ENCODE assay signal across 8 cellular contexts in genomic region chr11:64186205-64187165, GRCh38.
DNase-seq lines count a peak whose midpoint lies in the region; ATAC-seq and TF ChIP-seq lines count a peak whose summit lies in the region.

No MANE protein-coding gene starts in this region.

- DNase-seq in NCI-H2227 (lab: John Stamatoyannopoulos, UW; ENCODE audit: unreplicated experiment) (peak; percentile 56), NCI-H2227 treated with DMSO at 0.1 percent for 48 hours (lab: John Stamatoyannopoulos, UW) (no peak), WERI-Rb-1 (peak; percentile 26), fibroblast of peridontal ligament (ENCODE audit: extremely low read depth) (peak; percentile 15), SHP77 treated with DMSO at 0.1 percent for 48 hours (lab: John Stamatoyannopoulos, UW) (no peak)
- DNase-seq in stimulated activated naive B cell treated with anti-CD40 and anti-IgM and Interleukin-4, amounts not matched to agents 10 μg/mL and 1 μg/mL and 100 μg/mL, for 72 hours, result no peak

- H3K4me3 Mint-ChIP-seq in stimulated activated naive B cell treated with anti-CD40 and anti-IgM and Interleukin-4, amounts not matched to agents 10 μg/mL and 1 μg/mL and 100 μg/mL, for 72 hours, result peak overlapping the region in 1 of 2 donors; percentile 98

- no peaks in the 10 kb centered on the region for H3K27me3 Mint-ChIP-seq in stimulated activated naive B cell treated with anti-CD40 and anti-IgM and Interleukin-4, amounts not matched to agents 10 μg/mL and 1 μg/mL and 100 μg/mL, for 72 hours

- H3K27ac Mint-ChIP-seq in stimulated activated naive B cell treated with anti-CD40 and anti-IgM and Interleukin-4, amounts not matched to agents 10 μg/mL and 1 μg/mL and 100 μg/mL, for 72 hours, result peak overlapping the region; percentile 98

- peaks cover 18 to 47% of the 10 kb centered on the region in 2 donors for H3K4me1 Mint-ChIP-seq in stimulated activated naive B cell treated with anti-CD40 and anti-IgM and Interleukin-4, amounts not matched to agents 10 μg/mL and 1 μg/mL and 100 μg/mL, for 72 hours

- no peak overlapping the region; the same call in 1 of the 2 replicates for H3K27ac ChIP-seq in WERI-Rb-1

- no peaks in the 10 kb centered on the region for H3K9me3 ChIP-seq in WERI-Rb-1 (ENCODE audit: severe bottlenecking)

- H3K36me3 Mint-ChIP-seq in stimulated activated naive B cell treated with anti-CD40 and anti-IgM and Interleukin-4, amounts not matched to agents 10 μg/mL and 1 μg/mL and 100 μg/mL, for 72 hours, result peaks cover 6 to 13% of the 10 kb centered on the region in 2 donors

- H3K36me3 ChIP-seq in WERI-Rb-1, result peaks cover 28% of the 10 kb centered on the region

- no peak for ATAC-seq in stimulated activated naive B cell treated with anti-CD40 and anti-IgM and Interleukin-4, amounts not matched to agents 10 μg/mL and 1 μg/mL and 100 μg/mL, for 72 hours (replicated peaks)
- no peak for ATAC-seq in HG03571 (IDR thresholded peaks at IDR 0.05; ENCODE audit: unreplicated experiment)
- ATAC-seq in GM21619 (IDR thresholded peaks at IDR 0.05; ENCODE audit: unreplicated experiment), result no peak

- no peak overlapping the region for H3K4me3 ChIP-seq in WERI-Rb-1 (ENCODE audit: low read depth, low read length)

- H3K9me3 Mint-ChIP-seq in stimulated activated naive B cell treated with anti-CD40 and anti-IgM and Interleukin-4, amounts not matched to agents 10 μg/mL and 1 μg/mL and 100 μg/mL, for 72 hours, result no peaks in the 10 kb centered on the region

- H3K27me3 ChIP-seq in WERI-Rb-1 (ENCODE audit: insufficient read depth, low read depth, severe bottlenecking), result no peaks in the 10 kb centered on the region

- TF ChIP-seq CTCF in WERI-Rb-1 (IDR thresholded peaks at IDR 0.05; ENCODE audit: low read depth, low read length), result no peak; the same call in 1 of the 2 replicates

Comparison
In these comparisons a context has a peak if more than half of its experiments do, and no peak if none do; other contexts are left out.
1. DNase-seq: peak in NCI-H2227 (single experiment), WERI-Rb-1 (single experiment) and fibroblast of peridontal ligament (single experiment); none in NCI-H2227 treated with DMSO at 0.1 percent for 48 hours (single experiment), stimulated activated naive B cell treated with anti-CD40 and anti-IgM and Interleukin-4, amounts not matched to agents 10 μg/mL and 1 μg/mL and 100 μg/mL, for 72 hours (single experiment) and SHP77 treated with DMSO at 0.1 percent for 48 hours (single experiment).